Comparison of ENCODE assay signal across 8 cellular contexts in the genomic region with DNA sequence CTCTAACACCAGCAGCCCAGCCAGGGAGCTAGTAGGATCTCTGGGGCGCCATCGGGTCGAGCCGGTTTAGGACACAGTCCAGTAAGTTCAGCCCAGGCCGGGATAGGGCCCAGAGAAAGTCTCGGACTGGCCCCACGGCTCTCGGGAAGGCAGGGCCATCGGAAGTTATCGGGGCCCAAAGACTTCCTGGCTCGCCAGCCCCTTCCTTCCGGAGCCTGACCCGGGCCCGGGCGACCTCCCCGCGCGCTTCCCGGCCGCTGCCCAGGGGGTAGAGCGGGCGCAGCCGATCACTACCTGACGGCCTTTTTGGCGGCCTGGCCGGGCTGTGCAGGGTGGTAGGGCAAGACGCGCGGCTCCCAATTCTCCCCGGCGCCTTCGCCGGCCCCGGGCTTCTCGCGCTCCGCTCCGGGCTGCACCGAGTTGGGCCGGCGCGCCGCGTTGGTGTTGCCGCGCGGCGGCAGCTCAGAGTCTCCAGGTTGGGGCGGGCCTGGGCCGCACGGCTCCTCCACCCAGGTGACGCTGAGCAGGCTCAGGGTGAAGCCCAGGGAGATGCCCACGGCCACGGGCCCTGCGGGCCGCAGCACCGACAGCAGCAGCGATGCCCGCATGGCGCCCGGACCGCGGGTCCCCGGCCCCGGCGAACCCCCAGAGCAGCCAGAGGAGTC. TPM values are rescaled to one million over a fixed set of nuclear protein-coding genes. Genes with fewer than 3 reads are reported as not detected.
A peak's percentile ranks its signal among the peaks of the same experiment; 100 is the strongest.
DNase-seq lines count a peak whose midpoint lies in the region; ATAC-seq, FAIRE-seq and TF ChIP-seq lines count a peak whose summit lies in the region.

No MANE protein-coding gene starts in this region.

- TF ChIP-seq POLR2A in gastroesophageal sphincter (IDR thresholded peaks at IDR 0.05), result no peak

- H3K4me1 ChIP-seq in gastroesophageal sphincter (peaks cover 0 to 54% (median 14%) of the 10 kb centered on the region in 3 donors), pancreas (peaks cover 0 to 9% (median 5%) of the 10 kb centered on the region in 3 donors)

- no peak for TF ChIP-seq CTCF in WI38 (IDR thresholded peaks at IDR 0.05; ENCODE audit: low read depth, low read length)
- peak in 2 of 4 experiments; percentile 4 to 26 for TF ChIP-seq CTCF in gastroesophageal sphincter (IDR thresholded peaks at IDR 0.05)
- TF ChIP-seq CTCF in pancreas (IDR thresholded peaks at IDR 0.05), result no peak

- DNase-seq in GM03348 (ENCODE audit: low spot score) (peak; percentile 71), pancreas (peak in 2 of 6 donors; percentile 47 to 82), NCI-H2227 treated with DMSO at 0.1 percent for 48 hours (lab: John Stamatoyannopoulos, UW) (no peak), pons (ENCODE audit: low spot score) (no peak)

- H3K4me3 ChIP-seq in WI38 (ENCODE audit: low read depth, low read length), result peak overlapping the region; percentile 82
- peak overlapping the region; percentile 59 to 91 for H3K4me3 ChIP-seq in gastroesophageal sphincter
- peak overlapping the region; percentile 75 to 92 (median 84) for H3K4me3 ChIP-seq in pancreas

- H3K27ac ChIP-seq in gastroesophageal sphincter (peak overlapping the region; percentile 72 to 96 (median 93)), pancreas (peak overlapping the region; percentile 93 to 98 (median 96))

- H3K9me3 ChIP-seq in gastroesophageal sphincter (no peaks in the 10 kb centered on the region), pancreas (no peaks in the 10 kb centered on the region)

- intact Hi-C loops in pancreas (cut with DNase I), result loop anchor here in 1 of 3 donors (5.0 kb wide), 1 partner anchor 99 kb away; no protein-coding TSS in a partner anchor

- no CpG with 5 or more reads among the region's 66 CpGs for WGBS in gastroesophageal sphincter (ENCODE audit: low coverage in 1 of 2), 2 donors
- WGBS in pancreas, 2 donors, result 0 to 1% methylated on average over 47 to 66 of the region's 66 CpGs

- FAIRE-seq in pancreas (lab: Jason Lieb, UNC), result no peak

- no peak for TF ChIP-seq EP300 in gastroesophageal sphincter (IDR thresholded peaks at IDR 0.05)

- ATAC-seq in GM19463 (IDR thresholded peaks at IDR 0.05; ENCODE audit: unreplicated experiment), result peak; percentile 31
- ATAC-seq in HG03457 (IDR thresholded peaks at IDR 0.05; ENCODE audit: unreplicated experiment), result peak; percentile 19
- ATAC-seq in gastroesophageal sphincter, result peak; percentile 42
- peak; percentile 25 to 53 (median 40) for ATAC-seq in pancreas

- no peaks in the 10 kb centered on the region for H3K27me3 ChIP-seq in gastroesophageal sphincter
- H3K27me3 ChIP-seq in pancreas, result no peaks in the 10 kb centered on the region

- H3K36me3 ChIP-seq in gastroesophageal sphincter (peaks cover 0 to 39% of the 10 kb centered on the region in 2 donors), pancreas (peaks cover 2 to 26% (median 19%) of the 10 kb centered on the region in 3 donors)

RNA-seq across cellular contexts. Expression of gene CHPF, which starts 0.5 kb away (rescaled TPM):
- total RNA-seq in gastroesophageal sphincter (10 to 100 TPM; 36.0 to 66.0 (median 54.8) TPM), pancreas (100 to 1,000 TPM in 1 of 6 donors, 10 to 100 TPM in 5; 55.1 to 105 (median 68.5) TPM)
- 10 to 100 TPM; 63.4 to 83.3 TPM for polyA plus RNA-seq in pancreas

RNA-seq across cellular contexts. Expression of gene TMEM198, which starts 0.8 kb away (rescaled TPM):
- total RNA-seq in gastroesophageal sphincter (1 to 10 TPM; 1.6 to 9.5 (median 4.1) TPM), pancreas (1 to 10 TPM; 2.6 to 7.1 (median 5.1) TPM)
- polyA plus RNA-seq in pancreas, result 10 to 100 TPM in 1 of 2 donors, 1 to 10 TPM in 1; 9.0 to 13.3 TPM

RNA-seq across cellular contexts. Expression of gene OBSL1, which starts 28.3 kb away (rescaled TPM):
- total RNA-seq in gastroesophageal sphincter (100 to 1,000 TPM in 1 of 4 donors, 10 to 100 TPM in 3; 73.2 to 118 (median 81.6) TPM), pancreas (10 to 100 TPM; 54.7 to 94.5 (median 68.2) TPM)
- 100 to 1,000 TPM; 270 to 332 TPM for polyA plus RNA-seq in pancreas

RNA-seq across cellular contexts. Expression of gene ASIC4, which starts 28.8 kb away (rescaled TPM):
- under 1 TPM in 1 of 4 donors, not detected in 3; 0.16 TPM for total RNA-seq in gastroesophageal sphincter
- total RNA-seq in pancreas, result under 1 TPM in 2 of 6 donors, not detected in 4; 0.04 to 0.09 TPM
- polyA plus RNA-seq in pancreas, result under 1 TPM; 0.27 to 0.38 TPM

RNA-seq across cellular contexts. Expression of gene INHA, which starts 29.0 kb away (rescaled TPM):
- total RNA-seq in gastroesophageal sphincter (1 to 10 TPM in 2 of 4 donors, not detected in 2; 1.8 to 4.4 TPM), pancreas (1 to 10 TPM in 5 of 6 donors, under 1 TPM in 1; 0.94 to 8.9 (median 3.9) TPM)
- polyA plus RNA-seq in pancreas, result 1 to 10 TPM; 3.5 to 4.1 TPM
